Comparison of ENCODE assay signal across 14 cellular contexts in the genomic region with DNA sequence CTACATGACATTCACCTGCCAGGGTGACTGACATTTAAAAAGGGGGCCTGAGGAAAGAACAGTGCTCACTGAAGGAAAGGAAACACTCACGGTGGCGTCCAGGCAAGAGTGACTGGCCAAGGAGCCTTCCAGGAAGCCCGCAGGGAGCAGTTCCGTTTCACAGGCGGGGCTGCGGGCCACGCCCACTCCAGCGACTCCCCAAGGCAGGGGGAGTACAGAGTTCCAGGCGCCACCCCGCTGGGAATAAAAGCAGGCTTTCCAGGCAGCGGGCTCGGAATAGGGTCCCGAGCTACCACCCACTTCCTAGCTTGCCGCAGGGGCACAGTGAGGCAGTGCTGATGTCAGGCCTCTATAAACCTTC. TPM values are rescaled to one million over a fixed set of nuclear protein-coding genes. Genes with fewer than 3 reads are reported as not detected.
DNase-seq lines count a peak whose midpoint lies in the region; ATAC-seq and TF ChIP-seq lines count a peak whose summit lies in the region.
"Had no signal": no experiment of that assay in that cellular context is flagged by ENCODE, and none has a peak within 500 bp of the region (broad histone marks: within the 10 kb centered on the region; RNA-seq: fewer than 3 reads in every experiment).

No MANE protein-coding gene starts in this region.

- H3K27ac ChIP-seq in CD8-positive, alpha-beta memory T cell (ENCODE audit: low read depth, low read length): no peak overlapping the region
- H3K27ac ChIP-seq in left ventricle myocardium inferior (replicated peaks) (peak overlapping the region; percentile 91), skeletal muscle tissue (ENCODE audit: low read depth, low read length) (peak overlapping the region; percentile 68), left lung (peak overlapping the region in 1 of 2 donors; percentile 45)

- DNase-seq in CD8-positive, alpha-beta memory T cell: no peak
- DNase-seq in left ventricle myocardium inferior (peak; percentile 68), activated gamma-delta T cell (lab: John Stamatoyannopoulos, UW) (no peak), left lung (no peak), dermis blood vessel endothelial cell (no peak)
- DNase-seq in activated T-cell treated with anti-CD3 and anti-CD28 coated beads, Interleukin-2, amount 50 U/mL, for 4 hours: no peak
- DNase-seq: activated CD4-positive, alpha-beta T cell treated with anti-CD3 and anti-CD28 coated beads for 4 hours; MM.1S; NCI-H2227 treated with DMSO at 0.1 percent for 48 hours; SIG-M5 had no signal

- TF ChIP-seq CTCF in left ventricle myocardium inferior (IDR thresholded peaks at IDR 0.05; ENCODE audit: borderline replicate concordance) (no peak), left lung (IDR thresholded peaks at IDR 0.05) (no peak)

- no peaks in the 10 kb centered on the region for H3K9me3 ChIP-seq in CD8-positive, alpha-beta memory T cell (ENCODE audit: low read length)
- no peaks in the 10 kb centered on the region for H3K9me3 ChIP-seq in left ventricle myocardium inferior (replicated peaks)
- H3K9me3 ChIP-seq in skeletal muscle tissue (ENCODE audit: control insufficient read depth in 3 of 3, low read length in 3 of 3): no peaks in the 10 kb centered on the region
- H3K9me3 ChIP-seq in left lung: no peaks in the 10 kb centered on the region

- H3K27me3 Mint-ChIP-seq in CD8-positive, alpha-beta memory T cell: peaks cover 0 to 2% of the 10 kb centered on the region in 2 donors
- H3K27me3 Mint-ChIP-seq in activated T-helper 17 cell treated with anti-CD3 and anti-CD28 coated beads, Interleukin-2, amount 50 U/mL, for 72 hours: no peaks in the 10 kb centered on the region
- no peaks in the 10 kb centered on the region for H3K27me3 Mint-ChIP-seq in activated T-cell treated with anti-CD3 and anti-CD28 coated beads, Interleukin-2, amount 50 U/mL, for 4 hours (ENCODE audit: low read depth)
- H3K27me3 Mint-ChIP-seq: activated naive CD8-positive, alpha-beta T cell had no signal

- H3K36me3 Mint-ChIP-seq in CD8-positive, alpha-beta memory T cell: peaks cover 15 to 48% (median 17%) of the 10 kb centered on the region in 3 donors
- peaks cover 51% of the 10 kb centered on the region for H3K36me3 Mint-ChIP-seq in activated T-helper 17 cell treated with anti-CD3 and anti-CD28 coated beads, Interleukin-2, amount 50 U/mL, for 72 hours (ENCODE audit: low read depth)
- peaks cover 22% of the 10 kb centered on the region for H3K36me3 Mint-ChIP-seq in activated T-cell treated with anti-CD3 and anti-CD28 coated beads, Interleukin-2, amount 50 U/mL, for 4 hours (ENCODE audit: insufficient read depth)

- peaks cover 45% of the 10 kb centered on the region for H3K4me1 ChIP-seq in CD8-positive, alpha-beta memory T cell (ENCODE audit: insufficient read depth, low read length)
- H3K4me1 ChIP-seq in left ventricle myocardium inferior: peaks cover 82% of the 10 kb centered on the region
- H3K4me1 ChIP-seq in skeletal muscle tissue (ENCODE audit: control insufficient read depth in 3 of 3, insufficient read depth in 3 of 3, low read length in 3 of 3): peaks cover 38 to 53% (median 41%) of the 10 kb centered on the region in 3 donors
- peaks cover 0 to 23% of the 10 kb centered on the region in 2 donors for H3K4me1 ChIP-seq in left lung

- peak overlapping the region; percentile 27 to 57 (median 27) for H3K9ac ChIP-seq in skeletal muscle tissue (ENCODE audit: low read depth in 1 of 3, low read length in 3 of 3)

- peaks cover 48 to 57% (median 53%) of the 10 kb centered on the region in 3 donors for H3K4me1 Mint-ChIP-seq in CD8-positive, alpha-beta memory T cell
- peaks cover 22% of the 10 kb centered on the region for H3K4me1 Mint-ChIP-seq in activated T-helper 17 cell treated with anti-CD3 and anti-CD28 coated beads, Interleukin-2, amount 50 U/mL, for 72 hours
- H3K4me1 Mint-ChIP-seq in activated T-cell treated with anti-CD3 and anti-CD28 coated beads, Interleukin-2, amount 50 U/mL, for 4 hours (ENCODE audit: low read depth): peaks cover 51% of the 10 kb centered on the region

- no peak overlapping the region for H3K4me3 Mint-ChIP-seq in CD8-positive, alpha-beta memory T cell
- no peak overlapping the region for H3K4me3 Mint-ChIP-seq in activated T-helper 17 cell treated with anti-CD3 and anti-CD28 coated beads, Interleukin-2, amount 50 U/mL, for 72 hours
- H3K4me3 Mint-ChIP-seq in activated T-cell treated with anti-CD3 and anti-CD28 coated beads, Interleukin-2, amount 50 U/mL, for 4 hours: no peak overlapping the region
- H3K4me3 Mint-ChIP-seq: CD14-positive monocyte had no signal

- H3K27ac Mint-ChIP-seq in CD8-positive, alpha-beta memory T cell: peak overlapping the region in 5 of 8 donors; percentile 7 to 93 (median 72)
- H3K27ac Mint-ChIP-seq in activated T-helper 17 cell treated with anti-CD3 and anti-CD28 coated beads, Interleukin-2, amount 50 U/mL, for 72 hours: peak overlapping the region; percentile 82

- no peaks in the 10 kb centered on the region for H3K27me3 ChIP-seq in CD8-positive, alpha-beta memory T cell (ENCODE audit: insufficient read depth, low read length, poor library complexity, severe bottlenecking)
- H3K27me3 ChIP-seq in left ventricle myocardium inferior (ENCODE audit: low read depth): no peaks in the 10 kb centered on the region
- H3K27me3 ChIP-seq in skeletal muscle tissue (ENCODE audit: control insufficient read depth in 3 of 3, insufficient read depth in 3 of 3, low read length in 3 of 3): no peaks in the 10 kb centered on the region
- H3K27me3 ChIP-seq in left lung: no peaks in the 10 kb centered on the region

- intact Hi-C loops in left ventricle myocardium inferior (cut with micrococcal nuclease): no loop called here
- intact Hi-C loops in left lung (cut with DNase I): loop anchor here in 1 of 2 donors (10.0 kb wide), 1 partner anchor 232 kb away; no protein-coding TSS in a partner anchor

- POLR2A ChIA-PET in CD8-positive, alpha-beta memory T cell (lab: Charles Lee): interaction anchor here (0.6 kb wide), 2 partner anchors 19 to 53 kb away, joined by 3 to 4 read pairs; no protein-coding TSS in a partner anchor

- H3K4me3 ChIP-seq in CD8-positive, alpha-beta memory T cell (ENCODE audit: low read length): no peak overlapping the region
- peak overlapping the region; percentile 33 for H3K4me3 ChIP-seq in left ventricle myocardium inferior
- no peak overlapping the region for H3K4me3 ChIP-seq in skeletal muscle tissue (ENCODE audit: low read length in 3 of 3)
- H3K4me3 ChIP-seq in left lung: no peak overlapping the region

- no peak for ATAC-seq in activated T-helper 17 cell treated with anti-CD3 and anti-CD28 coated beads, Interleukin-2, amount 50 U/mL, for 72 hours (replicated peaks)
- ATAC-seq in activated T-cell treated with anti-CD3 and anti-CD28 coated beads, Interleukin-2, amount 50 U/mL, for 4 hours: no peak
- no peak for ATAC-seq in left lung

- no peaks in the 10 kb centered on the region for H3K9me3 Mint-ChIP-seq in CD8-positive, alpha-beta memory T cell
- H3K9me3 Mint-ChIP-seq in activated T-helper 17 cell treated with anti-CD3 and anti-CD28 coated beads, Interleukin-2, amount 50 U/mL, for 72 hours: no peaks in the 10 kb centered on the region
- H3K9me3 Mint-ChIP-seq in activated T-cell treated with anti-CD3 and anti-CD28 coated beads, Interleukin-2, amount 50 U/mL, for 4 hours: no peaks in the 10 kb centered on the region

- CTCF ChIA-PET in CD8-positive, alpha-beta memory T cell (lab: Charles Lee): interaction anchor here (1.3 to 3.4 kb wide), 4 partner anchors 21 to 69 kb away, joined by 3 to 15 read pairs (median 8); no protein-coding TSS in a partner anchor

- H3K36me3 ChIP-seq in CD8-positive, alpha-beta memory T cell (ENCODE audit: insufficient read depth, low read length): peaks cover 14% of the 10 kb centered on the region
- H3K36me3 ChIP-seq in left ventricle myocardium inferior (peaks cover 79% of the 10 kb centered on the region), skeletal muscle tissue (ENCODE audit: control insufficient read depth in 3 of 3, insufficient read depth in 3 of 3, low read length in 3 of 3) (peaks cover 47 to 62% (median 49%) of the 10 kb centered on the region in 3 donors), left lung (peaks cover 0 to 73% of the 10 kb centered on the region in 2 donors)

RNA-seq across cellular contexts. Expression of a gene that starts 34.2 kb away (rescaled TPM):
- 1 to 10 TPM; 4.4 to 4.9 TPM for total RNA-seq in CD8-positive, alpha-beta memory T cell
- polyA plus RNA-seq in CD8-positive, alpha-beta memory T cell: 0.97 TPM
- total RNA-seq in activated T-helper 17 cell treated with anti-CD3 and anti-CD28 coated beads, Interleukin-2, amount 50 U/mL, for 72 hours: 10 to 100 TPM in 1 of 2 donors, 1 to 10 TPM in 1; 4.4 to 11.9 TPM
- total RNA-seq in left ventricle myocardium inferior (172 TPM), skeletal muscle tissue (37.1 TPM), left lung (10 to 100 TPM; 40.1 to 42.1 TPM), dermis blood vessel endothelial cell (177 and 275 TPM in 2 replicates)
- 1 to 10 TPM; 2.1 to 3.5 (median 2.8) TPM for total RNA-seq in activated T-cell treated with anti-CD3 and anti-CD28 coated beads, Interleukin-2, amount 50 U/mL, for 4 hours

RNA-seq across cellular contexts. Expression of a gene that starts 34.9 kb away (rescaled TPM):
- total RNA-seq in CD8-positive, alpha-beta memory T cell: 10 to 100 TPM; 21.1 to 21.3 TPM
- polyA plus RNA-seq in CD8-positive, alpha-beta memory T cell: 56.4 TPM
- total RNA-seq in activated T-helper 17 cell treated with anti-CD3 and anti-CD28 coated beads, Interleukin-2, amount 50 U/mL, for 72 hours: 10 to 100 TPM; 30.4 to 32.5 TPM
- total RNA-seq in left ventricle myocardium inferior (6.7 TPM), skeletal muscle tissue (3.7 TPM), left lung (10 to 100 TPM in 1 of 2 donors, 1 to 10 TPM in 1; 7.6 to 15.5 TPM), dermis blood vessel endothelial cell (15.3 and 19.1 TPM in 2 replicates)
- total RNA-seq in activated T-cell treated with anti-CD3 and anti-CD28 coated beads, Interleukin-2, amount 50 U/mL, for 4 hours: 10 to 100 TPM in 2 of 3 donors, 1 to 10 TPM in 1; 8.8 to 13.5 (median 12.5) TPM
